ENCODE assay signal across 9 cellular contexts in genomic region chr2:181810823-181811695, GRCh38.
DNase-seq lines count a peak whose midpoint lies in the region; ATAC-seq and TF ChIP-seq lines count a peak whose summit lies in the region.
"Had no signal": no experiment of that assay in that cellular context is flagged by ENCODE, and none has a peak within 500 bp of the region (broad histone marks: within the 10 kb centered on the region; RNA-seq: fewer than 3 reads in every experiment).

No MANE protein-coding gene starts in this region.

- no TSS peak for BruUV-seq in Caco-2 (replicated peaks; lab: Mats Ljungman, UMichigan)

- DNase-seq in Caco-2 (peak in 1 of 2 experiments; percentile 14), NCI-H146 treated with DMSO at 0.1 percent for 48 hours (lab: John Stamatoyannopoulos, UW; ENCODE audit: unreplicated experiment) (peak; percentile 12), cardiac fibroblast (ENCODE audit: low read depth in 2 of 2) (peak; percentile 83 to 93), lung microvascular endothelial cell (ENCODE audit: low read depth in 2 of 2) (peak; percentile 69 to 99), aorta (no peak), immature natural killer cell (no peak)

- POLR2A ChIA-PET in Caco-2 (lab: Charles Lee): no interaction called here

- H3K36me3 ChIP-seq in Caco-2 (ENCODE audit: control insufficient read depth, insufficient read depth, low read length) (no peaks in the 10 kb centered on the region), aorta (ENCODE audit: control insufficient read depth in 1 of 2, insufficient read depth in 2 of 2, low read length in 1 of 2) (no peaks in the 10 kb centered on the region)
- H3K36me3 ChIP-seq: cardiac muscle cell had no signal

- intact Hi-C loops in Caco-2 (cut with micrococcal nuclease; ENCODE audit: unreplicated experiment): no loop called here
- intact Hi-C loops in aorta (cut with DNase I): no loop called here

- WGBS in aorta, 2 donors: 30 to 32% methylated on average over 9 of the region's 9 CpGs

- H3K9me3 Mint-ChIP-seq in Caco-2 (ENCODE audit: unreplicated experiment) (no peaks in the 10 kb centered on the region), immature natural killer cell (peaks cover 0 to 3% (median 0%) of the 10 kb centered on the region in 6 donors)

- H3K9me3 ChIP-seq in Caco-2: no peaks in the 10 kb centered on the region
- no peaks in the 10 kb centered on the region for H3K9me3 ChIP-seq in aorta (ENCODE audit: control insufficient read depth, low read length)

- H3K27me3 ChIP-seq in Caco-2 (replicated peaks; ENCODE audit: control insufficient read depth, insufficient read depth, low read length) (no peaks in the 10 kb centered on the region), aorta (ENCODE audit: control insufficient read depth in 1 of 2, insufficient read depth in 2 of 2, low read length in 1 of 2) (no peaks in the 10 kb centered on the region)
- H3K27me3 ChIP-seq: cardiac muscle cell had no signal

- peak overlapping the region; percentile 80 for H3K27ac Mint-ChIP-seq in Caco-2 (ENCODE audit: unreplicated experiment)
- H3K27ac Mint-ChIP-seq in immature natural killer cell: no peak overlapping the region

- CTCF ChIA-PET in Caco-2 (lab: Charles Lee): no interaction called here

- peak; percentile 76 for ATAC-seq in aorta (ENCODE audit: low FRiP score)
- no peak for ATAC-seq in HG03469 (IDR thresholded peaks at IDR 0.05; ENCODE audit: unreplicated experiment)
- ATAC-seq in GM21360 (IDR thresholded peaks at IDR 0.05; ENCODE audit: unreplicated experiment): no peak

- H3K4me1 Mint-ChIP-seq in Caco-2 (ENCODE audit: low read depth, unreplicated experiment) (peaks cover 36% of the 10 kb centered on the region), immature natural killer cell (peaks cover 5 to 11% of the 10 kb centered on the region in 2 donors)

- peak overlapping the region in 1 of 2 donors; percentile 2 for H3K27ac ChIP-seq in aorta (ENCODE audit: low read depth in 1 of 2, low read length in 2 of 2)
- H3K27ac ChIP-seq: cardiac muscle cell had no signal

- no peak for TF ChIP-seq CTCF in Caco-2 (IDR thresholded peaks at IDR 0.05; ENCODE audit: insufficient read depth in 1 of 2, low read depth in 1 of 2, low read length in 1 of 2, severe bottlenecking in 1 of 2, unreplicated experiment in 1 of 2)
- TF ChIP-seq CTCF in cardiac fibroblast (IDR thresholded peaks at IDR 0.05; ENCODE audit: low read depth, low read length): no peak

- H3K4me3 ChIP-seq in Caco-2 (ENCODE audit: low read depth, low read length) (no peak overlapping the region), cardiac fibroblast (replicated peaks in 1 of 2; ENCODE audit: low read depth in 2 of 2, low read length in 2 of 2) (peak overlapping the region in 1 of 2 donors; percentile 1), aorta (ENCODE audit: low read length in 2 of 2) (no peak overlapping the region)
- H3K4me3 ChIP-seq: cardiac muscle cell had no signal

- H3K4me1 ChIP-seq in Caco-2 (peaks cover 41% of the 10 kb centered on the region), aorta (ENCODE audit: control insufficient read depth in 1 of 2, insufficient read depth in 2 of 2, low read length in 2 of 2) (peaks cover 2 to 9% of the 10 kb centered on the region in 2 donors)

- no peaks in the 10 kb centered on the region for H3K36me3 Mint-ChIP-seq in Caco-2 (ENCODE audit: insufficient read depth, unreplicated experiment)
- no peaks in the 10 kb centered on the region for H3K36me3 Mint-ChIP-seq in immature natural killer cell

- H3K4me3 Mint-ChIP-seq in Caco-2 (ENCODE audit: unreplicated experiment) (peak overlapping the region; percentile 32), immature natural killer cell (no peak overlapping the region)

- H3K27me3 Mint-ChIP-seq in Caco-2 (ENCODE audit: insufficient read depth, unreplicated experiment): no peaks in the 10 kb centered on the region
- peaks cover 2 to 7% (median 2%) of the 10 kb centered on the region in 3 donors for H3K27me3 Mint-ChIP-seq in immature natural killer cell (ENCODE audit: low read depth in 3 of 3)

Comparison
In these comparisons a context has a peak if more than half of its experiments do, and no peak if none do; other contexts are left out.
1. DNase-seq: peak in NCI-H146 treated with DMSO at 0.1 percent for 48 hours (single experiment), cardiac fibroblast (2 of 2) and lung microvascular endothelial cell (2 of 2); none in aorta (0 of 2) and immature natural killer cell (0 of 3).